Comparison of ENCODE assay signal across 8 cellular contexts in the genomic region with DNA sequence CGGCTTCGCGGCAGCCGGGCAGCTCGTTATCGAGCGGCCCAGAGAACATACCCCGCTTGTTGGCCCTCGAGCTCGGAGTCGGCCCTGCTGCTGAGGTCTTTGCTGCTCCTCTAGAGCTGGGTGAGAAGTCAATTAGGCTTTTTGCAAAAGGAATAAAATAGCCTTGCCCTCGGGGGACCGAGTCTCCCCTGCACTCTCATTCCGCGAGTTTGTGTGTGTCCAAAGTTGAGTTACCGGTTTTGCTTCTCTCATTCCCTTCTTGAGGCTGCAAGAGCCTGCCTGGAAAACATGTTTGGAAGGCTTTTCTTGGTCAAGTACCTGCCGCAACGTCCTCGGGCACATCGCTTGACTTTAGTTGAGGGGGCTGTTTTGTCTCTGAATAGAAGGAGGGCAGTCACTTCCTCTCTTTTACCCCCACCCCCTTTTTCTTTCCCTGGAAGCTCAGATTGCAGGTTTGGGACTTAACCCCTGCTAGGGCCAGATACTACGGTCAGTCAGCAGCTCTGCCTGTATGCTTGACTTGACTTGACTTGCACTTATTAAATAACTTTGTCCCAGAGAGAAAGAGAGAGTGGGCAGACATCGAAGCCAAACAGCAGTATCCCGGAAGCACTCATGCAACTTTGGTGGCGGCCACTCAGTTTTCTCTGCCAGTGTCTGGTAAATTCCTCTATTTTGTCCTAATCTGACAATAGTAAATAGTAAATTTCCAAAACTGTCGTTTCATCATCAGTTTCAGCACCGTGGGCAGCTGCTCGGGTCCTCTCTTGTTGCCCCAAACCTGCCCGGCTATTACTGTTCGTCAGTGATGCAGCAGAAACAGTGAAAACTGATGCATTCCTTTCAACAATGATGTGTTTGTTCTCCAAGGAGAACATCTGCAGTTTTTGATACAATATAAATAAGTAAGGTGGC. TPM values are rescaled to one million over a fixed set of nuclear protein-coding genes. Genes with fewer than 3 reads are reported as not detected.
A peak's percentile ranks its signal among the peaks of the same experiment; 100 is the strongest.
DNase-seq lines count a peak whose midpoint lies in the region; ATAC-seq, FAIRE-seq and TF ChIP-seq lines count a peak whose summit lies in the region.

No MANE protein-coding gene starts in this region.

- intact Hi-C loops in CD4-positive, alpha-beta T cell (cut with DNase I, micrococcal nuclease) = loop anchor here (2.0 to 10.0 kb wide), 7 partner anchors 61 to 951 kb away; a partner anchor contains a TSS

- H3K9me3 Mint-ChIP-seq in CD4-positive, alpha-beta T cell = no peaks in the 10 kb centered on the region

- H3K4me1 Mint-ChIP-seq in CD4-positive, alpha-beta T cell (ENCODE audit: low read depth) = peaks cover 64% of the 10 kb centered on the region

- H3K4me3 Mint-ChIP-seq in CD4-positive, alpha-beta T cell = peak overlapping the region; percentile 98

- H3K27ac ChIP-seq in CD4-positive, alpha-beta T cell (ENCODE audit: low read depth, low read length) = peak overlapping the region; percentile 86
- peak overlapping the region; percentile 99 for H3K27ac ChIP-seq in RWPE1
- H3K27ac ChIP-seq in small intestine (ENCODE audit: low read depth in 1 of 2, low read length in 1 of 2) = peak overlapping the region; percentile 94 to 99

- peak overlapping the region; percentile 96 for H3K27ac Mint-ChIP-seq in CD4-positive, alpha-beta T cell

- no peaks in the 10 kb centered on the region for H3K27me3 Mint-ChIP-seq in CD4-positive, alpha-beta T cell

- WGBS in small intestine, 3 donors = 0 to 1% (median 1%) methylated on average over 29 of the region's 29 CpGs

- H3K9me3 ChIP-seq in CD4-positive, alpha-beta T cell (ENCODE audit: control insufficient read depth, low read length) = no peaks in the 10 kb centered on the region
- H3K9me3 ChIP-seq in small intestine (ENCODE audit: control insufficient read depth, low read depth) = no peaks in the 10 kb centered on the region

- no peak for TF ChIP-seq CTCF in CD4-positive, alpha-beta T cell (IDR thresholded peaks at IDR 0.05)
- no peak for TF ChIP-seq CTCF in RWPE1 (conservative IDR thresholded peaks at IDR 0.05; ENCODE audit: low read depth)
- no peak for TF ChIP-seq CTCF in cardiac fibroblast (IDR thresholded peaks at IDR 0.05; ENCODE audit: low read depth, low read length)

- FAIRE-seq in small intestine (lab: Jason Lieb, UNC) = no peak

- no peaks in the 10 kb centered on the region for H3K27me3 ChIP-seq in CD4-positive, alpha-beta T cell (ENCODE audit: control insufficient read depth, insufficient read depth, low read length)
- H3K27me3 ChIP-seq in small intestine (ENCODE audit: control insufficient read depth in 2 of 2, insufficient read depth in 2 of 2, low read length in 2 of 2) = no peaks in the 10 kb centered on the region

- CTCF ChIA-PET in CD4-positive, alpha-beta T cell (lab: Charles Lee) = interaction anchor here (0.5 kb wide), 1 partner anchor 858 kb away, joined by 3 read pairs; no protein-coding TSS in a partner anchor
- CTCF ChIA-PET in RWPE1 (lab: Yijun Ruan, JAX) = interaction anchor here (0.7 to 1.4 kb wide), 2 partner anchors 42 to 480 kb away, joined by 3 to 4 read pairs; a partner anchor contains a TSS

- POLR2A ChIA-PET in CD4-positive, alpha-beta T cell (lab: Charles Lee) = interaction anchor here (0.7 to 3.2 kb wide), 6 partner anchors 10 to 599 kb away, joined by 3 to 31 read pairs (median 4); a partner anchor contains a TSS
- POLR2A ChIA-PET in RWPE1 (lab: Yijun Ruan, JAX; ENCODE audit: low non-redundant PET) = interaction anchor here (0.5 to 0.6 kb wide), 3 partner anchors 45 to 279 kb away, joined by 3 to 5 read pairs (median 3); no protein-coding TSS in a partner anchor

- ATAC-seq in CD4-positive, alpha-beta T cell (ENCODE audit: poor library complexity) = peak; percentile 16
- peak; percentile 16 for ATAC-seq in GM19324 (IDR thresholded peaks at IDR 0.05; ENCODE audit: low FRiP score, unreplicated experiment)
- ATAC-seq in HG03342 (IDR thresholded peaks at IDR 0.05; ENCODE audit: unreplicated experiment) = peak; percentile 17

- peak in 1 of 10 experiments; percentile 9 for DNase-seq in CD4-positive, alpha-beta T cell
- peak; percentile 27 for DNase-seq in RWPE1 (ENCODE audit: low spot score)
- DNase-seq in cardiac fibroblast (ENCODE audit: low read depth in 2 of 2) = peak; percentile 38 to 52
- peak; percentile 85 for DNase-seq in islet precursor cell
- DNase-seq in small intestine = peak; percentile 30
- DNase-seq in OCI-M2 (lab: John Stamatoyannopoulos, UW; ENCODE audit: unreplicated experiment) = no peak

- H3K4me3 ChIP-seq in cardiac fibroblast (replicated peaks in 1 of 2; ENCODE audit: low read depth in 2 of 2, low read length in 2 of 2) (peak overlapping the region; percentile 80), small intestine (ENCODE audit: low read depth in 1 of 2, low read length in 2 of 2) (peak overlapping the region; percentile 73 to 83)

- peaks cover 31% of the 10 kb centered on the region for H3K36me3 Mint-ChIP-seq in CD4-positive, alpha-beta T cell (ENCODE audit: low read depth)

- H3K4me1 ChIP-seq in small intestine (ENCODE audit: control insufficient read depth in 2 of 2, insufficient read depth in 1 of 2, low read depth in 1 of 2, low read length in 1 of 2) = peaks cover 0 to 9% of the 10 kb centered on the region in 2 donors

- H3K36me3 ChIP-seq in small intestine (ENCODE audit: control insufficient read depth in 2 of 2, insufficient read depth in 2 of 2, low read length in 2 of 2) = no peaks in the 10 kb centered on the region

RNA-seq across cellular contexts. Expression of a gene that starts 0.6 kb away (rescaled TPM):
- total RNA-seq in CD4-positive, alpha-beta T cell = 10 to 100 TPM; 39.1 to 44.1 TPM
- polyA plus RNA-seq in small intestine = 10 to 100 TPM; 20.8 to 41.7 (median 23.8) TPM

RNA-seq across cellular contexts. Expression of a gene that starts 21.3 kb away (rescaled TPM):
- not detected for total RNA-seq in CD4-positive, alpha-beta T cell
- polyA plus RNA-seq in small intestine = not detected
